In the genomic region with DNA sequence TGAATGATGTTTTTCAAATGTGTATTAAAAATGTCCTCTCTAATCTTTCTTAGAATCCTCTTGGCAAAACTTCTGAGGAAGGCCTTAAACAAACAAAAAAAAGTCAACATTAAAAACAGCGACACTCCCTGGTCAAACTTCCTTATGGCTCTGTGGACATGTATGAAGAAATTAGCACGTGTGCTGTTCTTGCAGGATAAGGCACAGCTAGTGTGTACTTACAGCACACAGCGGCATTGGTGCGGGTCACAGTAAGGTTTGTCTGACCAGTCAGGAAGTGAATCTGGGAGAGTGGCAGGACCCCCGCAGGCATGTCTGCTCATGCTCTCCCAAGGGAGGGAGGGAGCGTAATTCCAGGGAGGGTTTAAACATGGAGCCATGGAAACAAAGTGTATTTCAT, we compare ENCODE assay signal across 1 cellular context.
TF ChIP-seq lines count a peak whose summit lies in the region.

No MANE protein-coding gene starts in this region.

TF ChIP-seq in K562, 482 proteins besides CTCF, POLR2A, EP300 and RAD21 (continued from another document and continues in another):
- no peak for TF ChIP-seq RREB1 (CRISPR knock-in tag; IDR thresholded peaks at IDR 0.05)
- TF ChIP-seq HSF4 (CRISPR knock-in tag; IDR thresholded peaks at IDR 0.05; ENCODE audit: borderline replicate concordance): no peak
- no peak for TF ChIP-seq SRSF7 (optimal IDR thresholded peaks at IDR 0.05; ENCODE audit: low read depth, low read length)
- no peak for TF ChIP-seq ZNF584 (CRISPR knock-in tag; IDR thresholded peaks at IDR 0.05; ENCODE audit: low read depth)
- TF ChIP-seq ZNF347 (CRISPR knock-in tag; IDR thresholded peaks at IDR 0.05; ENCODE audit: low read depth): no peak
- no peak for TF ChIP-seq ETS2 (tag; IDR thresholded peaks at IDR 0.05; ENCODE audit: borderline replicate concordance, poor library complexity, severe bottlenecking)
- TF ChIP-seq PHF20 (IDR thresholded peaks at IDR 0.05; ENCODE audit: partially characterized antibody): no peak
- TF ChIP-seq CLOCK (CRISPR knock-in tag; IDR thresholded peaks at IDR 0.05; ENCODE audit: borderline replicate concordance): no peak
- TF ChIP-seq FOXM1 (IDR thresholded peaks at IDR 0.05; ENCODE audit: low read depth): no peak
- TF ChIP-seq FOXM1 (CRISPR knock-in tag; IDR thresholded peaks at IDR 0.05; ENCODE audit: low read depth): no peak
- no peak for TF ChIP-seq POLR2AphosphoS2 (IDR thresholded peaks at IDR 0.05; ENCODE audit: low read length)
- no peak for TF ChIP-seq ZNF3 (CRISPR knock-in tag; IDR thresholded peaks at IDR 0.05)
- no peak for TF ChIP-seq RBM14 (IDR thresholded peaks at IDR 0.05; ENCODE audit: borderline replicate concordance, insufficient read depth, low read depth, low read length)
- TF ChIP-seq, protein P1, sequence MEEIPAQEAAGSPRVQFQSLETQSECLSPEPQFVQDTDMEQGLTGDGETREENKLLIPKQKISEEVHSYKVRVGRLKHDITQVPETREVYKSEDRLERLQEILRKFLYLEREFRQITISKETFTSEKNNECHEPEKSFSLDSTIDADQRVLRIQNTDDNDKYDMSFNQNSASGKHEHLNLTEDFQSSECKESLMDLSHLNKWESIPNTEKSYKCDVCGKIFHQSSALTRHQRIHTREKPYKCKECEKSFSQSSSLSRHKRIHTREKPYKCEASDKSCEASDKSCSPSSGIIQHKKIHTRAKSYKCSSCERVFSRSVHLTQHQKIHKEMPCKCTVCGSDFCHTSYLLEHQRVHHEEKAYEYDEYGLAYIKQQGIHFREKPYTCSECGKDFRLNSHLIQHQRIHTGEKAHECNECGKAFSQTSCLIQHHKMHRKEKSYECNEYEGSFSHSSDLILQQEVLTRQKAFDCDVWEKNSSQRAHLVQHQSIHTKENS (CRISPR knock-in tag; IDR thresholded peaks at IDR 0.05): no peak
- TF ChIP-seq POLR2AphosphoS5 (IDR thresholded peaks at IDR 0.05; ENCODE audit: control insufficient read depth, insufficient read depth, low read depth, low read length): no peak
- TF ChIP-seq DACH1 (IDR thresholded peaks at IDR 0.05; ENCODE audit: partially characterized antibody): no peak
- TF ChIP-seq TCF7L2 (IDR thresholded peaks at IDR 0.05; ENCODE audit: low read depth, low read length): 0 out of 2 replicates have a peak, but pooled peaks have one; percentile 16
- TF ChIP-seq, protein P2, sequence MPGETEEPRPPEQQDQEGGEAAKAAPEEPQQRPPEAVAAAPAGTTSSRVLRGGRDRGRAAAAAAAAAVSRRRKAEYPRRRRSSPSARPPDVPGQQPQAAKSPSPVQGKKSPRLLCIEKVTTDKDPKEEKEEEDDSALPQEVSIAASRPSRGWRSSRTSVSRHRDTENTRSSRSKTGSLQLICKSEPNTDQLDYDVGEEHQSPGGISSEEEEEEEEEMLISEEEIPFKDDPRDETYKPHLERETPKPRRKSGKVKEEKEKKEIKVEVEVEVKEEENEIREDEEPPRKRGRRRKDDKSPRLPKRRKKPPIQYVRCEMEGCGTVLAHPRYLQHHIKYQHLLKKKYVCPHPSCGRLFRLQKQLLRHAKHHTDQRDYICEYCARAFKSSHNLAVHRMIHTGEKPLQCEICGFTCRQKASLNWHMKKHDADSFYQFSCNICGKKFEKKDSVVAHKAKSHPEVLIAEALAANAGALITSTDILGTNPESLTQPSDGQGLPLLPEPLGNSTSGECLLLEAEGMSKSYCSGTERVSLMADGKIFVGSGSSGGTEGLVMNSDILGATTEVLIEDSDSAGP (CRISPR knock-in tag; IDR thresholded peaks at IDR 0.05): no peak
- no peak for TF ChIP-seq DPF2 (IDR thresholded peaks at IDR 0.05)
- no peak for TF ChIP-seq HDGF (IDR thresholded peaks at IDR 0.05)
- no peak for TF ChIP-seq CBFA2T2 (conservative IDR thresholded peaks at IDR 0.05)
- TF ChIP-seq, protein P3, sequence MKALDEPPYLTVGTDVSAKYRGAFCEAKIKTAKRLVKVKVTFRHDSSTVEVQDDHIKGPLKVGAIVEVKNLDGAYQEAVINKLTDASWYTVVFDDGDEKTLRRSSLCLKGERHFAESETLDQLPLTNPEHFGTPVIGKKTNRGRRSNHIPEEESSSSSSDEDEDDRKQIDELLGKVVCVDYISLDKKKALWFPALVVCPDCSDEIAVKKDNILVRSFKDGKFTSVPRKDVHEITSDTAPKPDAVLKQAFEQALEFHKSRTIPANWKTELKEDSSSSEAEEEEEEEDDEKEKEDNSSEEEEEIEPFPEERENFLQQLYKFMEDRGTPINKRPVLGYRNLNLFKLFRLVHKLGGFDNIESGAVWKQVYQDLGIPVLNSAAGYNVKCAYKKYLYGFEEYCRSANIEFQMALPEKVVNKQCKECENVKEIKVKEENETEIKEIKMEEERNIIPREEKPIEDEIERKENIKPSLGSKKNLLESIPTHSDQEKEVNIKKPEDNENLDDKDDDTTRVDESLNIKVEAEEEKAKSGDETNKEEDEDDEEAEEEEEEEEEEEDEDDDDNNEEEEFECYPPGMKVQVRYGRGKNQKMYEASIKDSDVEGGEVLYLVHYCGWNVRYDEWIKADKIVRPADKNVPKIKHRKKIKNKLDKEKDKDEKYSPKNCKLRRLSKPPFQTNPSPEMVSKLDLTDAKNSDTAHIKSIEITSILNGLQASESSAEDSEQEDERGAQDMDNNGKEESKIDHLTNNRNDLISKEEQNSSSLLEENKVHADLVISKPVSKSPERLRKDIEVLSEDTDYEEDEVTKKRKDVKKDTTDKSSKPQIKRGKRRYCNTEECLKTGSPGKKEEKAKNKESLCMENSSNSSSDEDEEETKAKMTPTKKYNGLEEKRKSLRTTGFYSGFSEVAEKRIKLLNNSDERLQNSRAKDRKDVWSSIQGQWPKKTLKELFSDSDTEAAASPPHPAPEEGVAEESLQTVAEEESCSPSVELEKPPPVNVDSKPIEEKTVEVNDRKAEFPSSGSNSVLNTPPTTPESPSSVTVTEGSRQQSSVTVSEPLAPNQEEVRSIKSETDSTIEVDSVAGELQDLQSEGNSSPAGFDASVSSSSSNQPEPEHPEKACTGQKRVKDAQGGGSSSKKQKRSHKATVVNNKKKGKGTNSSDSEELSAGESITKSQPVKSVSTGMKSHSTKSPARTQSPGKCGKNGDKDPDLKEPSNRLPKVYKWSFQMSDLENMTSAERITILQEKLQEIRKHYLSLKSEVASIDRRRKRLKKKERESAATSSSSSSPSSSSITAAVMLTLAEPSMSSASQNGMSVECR (CRISPR knock-in tag; IDR thresholded peaks at IDR 0.05): no peak
- TF ChIP-seq ZBTB1 (CRISPR knock-in tag; IDR thresholded peaks at IDR 0.05; ENCODE audit: borderline replicate concordance, low read depth): no peak
- TF ChIP-seq, protein P4, sequence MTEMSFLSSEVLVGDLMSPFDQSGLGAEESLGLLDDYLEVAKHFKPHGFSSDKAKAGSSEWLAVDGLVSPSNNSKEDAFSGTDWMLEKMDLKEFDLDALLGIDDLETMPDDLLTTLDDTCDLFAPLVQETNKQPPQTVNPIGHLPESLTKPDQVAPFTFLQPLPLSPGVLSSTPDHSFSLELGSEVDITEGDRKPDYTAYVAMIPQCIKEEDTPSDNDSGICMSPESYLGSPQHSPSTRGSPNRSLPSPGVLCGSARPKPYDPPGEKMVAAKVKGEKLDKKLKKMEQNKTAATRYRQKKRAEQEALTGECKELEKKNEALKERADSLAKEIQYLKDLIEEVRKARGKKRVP (CRISPR knock-in tag; IDR thresholded peaks at IDR 0.05): no peak
- TF ChIP-seq SMAD3 (CRISPR knock-in tag; conservative IDR thresholded peaks at IDR 0.05): no peak
- no peak for TF ChIP-seq ZNF263 (CRISPR knock-in tag; IDR thresholded peaks at IDR 0.05; ENCODE audit: borderline replicate concordance)
- TF ChIP-seq SLC30A9 (CRISPR knock-in tag; IDR thresholded peaks at IDR 0.05): no peak
- TF ChIP-seq THAP7 (CRISPR knock-in tag; IDR thresholded peaks at IDR 0.05): no peak
- TF ChIP-seq ZBTB9 (CRISPR knock-in tag; IDR thresholded peaks at IDR 0.05): no peak
- no peak for TF ChIP-seq ZNF785 (CRISPR knock-in tag; IDR thresholded peaks at IDR 0.05)
- peak in 1 of 2 experiments; percentile 91; a peak in 2 of 4 replicates for TF ChIP-seq FOXA3 (CRISPR knock-in tag; conservative IDR thresholded peaks at IDR 0.05 in 1 of 2, IDR thresholded peaks at IDR 0.05 in 1 of 2)
- TF ChIP-seq SRSF9 (IDR thresholded peaks at IDR 0.05; ENCODE audit: borderline replicate concordance, low read depth, low read length): no peak
- no peak for TF ChIP-seq XRCC4 (IDR thresholded peaks at IDR 0.05; ENCODE audit: extremely low read depth, insufficient read depth, insufficient read length)
